10 cellular contexts compared by ENCODE assay signal in the genomic region with DNA sequence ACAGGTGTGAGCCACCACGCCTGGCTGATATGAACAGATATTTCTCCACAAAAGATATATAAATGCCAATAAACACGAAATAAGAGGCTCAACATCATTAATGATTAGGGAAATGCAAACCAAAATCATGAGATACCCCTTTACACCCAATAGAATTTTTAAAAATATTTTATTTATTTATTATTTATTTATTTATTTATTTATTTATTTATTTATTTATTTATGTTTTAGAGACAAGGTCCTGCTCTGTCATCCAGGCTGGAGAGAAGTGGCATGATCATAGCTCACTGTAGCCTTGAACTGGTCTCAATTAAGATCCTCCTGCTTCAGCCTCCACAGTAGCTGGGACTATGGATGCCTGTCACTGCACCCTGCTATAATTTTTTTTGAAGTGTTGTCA.
"Had no signal": no experiment of that assay in that cellular context is flagged by ENCODE, and none has a peak within 500 bp of the region (broad histone marks: within the 10 kb centered on the region; RNA-seq: fewer than 3 reads in every experiment).

No MANE protein-coding gene starts in this region.

- H3K4me2 ChIP-seq: GM23338 had no signal

- FAIRE-seq: H1 had no signal

- DNase-seq: GM23248, GOT3, H7, H9, HCEC 1CT, HFFc6 had no signal

- ATAC-seq: GM23338, HCT116 had no signal

- H3K4me3 ChIP-seq: GM23248, GM23338, HAP-1 had no signal

- H3K4me3 Mint-ChIP-seq: GM23338, H9, HFFc6 had no signal

- H3K27ac Mint-ChIP-seq: GM23338, H9, HFFc6 had no signal

- H3K4me1 Mint-ChIP-seq: GM23338, H9 had no signal

- H3K4me1 ChIP-seq: HAP-1 had no signal
